Comparison of ENCODE assay signal across 8 cellular contexts in the genomic region with DNA sequence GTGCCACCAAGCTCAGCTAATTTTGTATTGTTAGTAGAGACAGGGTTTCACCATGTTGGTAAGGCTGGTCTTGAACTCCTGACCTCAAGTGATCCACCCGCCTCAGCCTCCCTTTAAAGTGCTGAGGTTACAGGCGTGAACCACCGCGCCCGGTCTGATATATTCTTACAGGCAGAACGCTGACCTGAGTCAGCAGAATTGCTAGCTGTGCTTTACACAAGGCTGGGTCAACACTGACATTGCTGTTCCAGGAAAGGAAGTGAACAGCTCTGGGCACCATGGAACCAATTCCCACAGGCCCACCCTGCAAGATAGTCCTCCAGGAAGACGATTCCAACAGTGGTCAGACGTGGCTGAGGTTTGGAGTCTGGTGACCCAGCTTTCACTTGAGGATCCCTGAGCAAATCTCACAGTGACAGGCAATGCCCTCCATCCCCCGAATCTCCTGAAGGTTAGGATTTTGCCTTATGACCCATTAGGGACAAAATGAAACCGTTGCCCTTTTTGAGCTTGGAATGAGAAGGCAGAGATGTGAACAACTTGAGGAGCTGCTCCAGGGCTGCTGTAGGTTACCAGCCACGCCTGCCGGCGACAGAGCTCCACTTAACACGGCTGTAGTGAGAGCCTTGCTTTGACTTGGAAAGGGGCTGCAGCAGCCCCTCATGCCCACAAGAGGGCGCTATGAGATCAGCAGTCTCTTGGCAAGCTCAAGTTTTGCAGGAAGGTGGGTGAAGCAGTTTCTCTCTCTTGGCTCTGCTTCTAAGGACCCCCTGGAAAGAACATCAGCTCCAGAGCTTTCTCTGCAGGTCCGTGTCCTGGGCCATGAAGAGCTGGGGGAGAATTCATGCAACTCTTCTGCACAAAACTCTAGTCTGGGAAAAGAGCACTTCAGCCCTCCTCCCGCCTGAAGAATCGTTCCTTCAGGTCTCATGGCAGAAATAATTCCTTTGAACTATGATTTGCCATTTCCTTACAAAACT.
DNase-seq lines count a peak whose midpoint lies in the region; ATAC-seq and TF ChIP-seq lines count a peak whose summit lies in the region.

No MANE protein-coding gene starts in this region.

- peaks cover 13% of the 10 kb centered on the region; the same call in 1 of the 2 replicates for H4K20me1 ChIP-seq in PC-9 (ENCODE audit: insufficient read depth)

- H3K4me1 Mint-ChIP-seq in nephron, result peaks cover 5% of the 10 kb centered on the region
- H3K4me1 Mint-ChIP-seq in stimulated activated naive B cell treated with anti-CD40 and anti-IgM and Interleukin-4, amounts not matched to agents 10 μg/mL and 1 μg/mL and 100 μg/mL, for 72 hours, result peaks cover 0 to 6% of the 10 kb centered on the region in 2 donors

- H3K27me3 ChIP-seq in AG04450 (ENCODE audit: control insufficient read depth, insufficient read depth, low read length) (no peaks in the 10 kb centered on the region), PC-9 (ENCODE audit: insufficient read depth, low read depth) (no peaks in the 10 kb centered on the region)

- H3K27ac ChIP-seq in AG04450 (ENCODE audit: low read depth, low read length) (peak overlapping the region; percentile 47), PC-9 (peak overlapping the region; percentile 1; the same call in 1 of the 2 replicates)

- TF ChIP-seq CTCF in AG04450 (IDR thresholded peaks at IDR 0.05; ENCODE audit: low read depth, low read length) (peak; percentile 99), PC-9 (conservative IDR thresholded peaks at IDR 0.05) (peak; percentile 100), fibroblast of mammary gland (conservative IDR thresholded peaks at IDR 0.05; ENCODE audit: control insufficient read depth, insufficient read depth, low read depth, low read length) (peak; percentile 99), nephron (IDR thresholded peaks at IDR 0.05; ENCODE audit: unreplicated experiment in 3 of 3) (peak; percentile 95)

- no peaks in the 10 kb centered on the region for H3K9me3 Mint-ChIP-seq in nephron
- H3K9me3 Mint-ChIP-seq in stimulated activated naive B cell treated with anti-CD40 and anti-IgM and Interleukin-4, amounts not matched to agents 10 μg/mL and 1 μg/mL and 100 μg/mL, for 72 hours, result no peaks in the 10 kb centered on the region

- H3K36me3 Mint-ChIP-seq in nephron (ENCODE audit: low read depth), result peaks cover 73% of the 10 kb centered on the region
- H3K36me3 Mint-ChIP-seq in stimulated activated naive B cell treated with anti-CD40 and anti-IgM and Interleukin-4, amounts not matched to agents 10 μg/mL and 1 μg/mL and 100 μg/mL, for 72 hours, result no peaks in the 10 kb centered on the region

- peak; percentile 64 for DNase-seq in AG04450 (ENCODE audit: low read depth, low spot score)
- DNase-seq in LHCN-M2 (ENCODE audit: low read depth), result peak; percentile 85
- peak; percentile 74 for DNase-seq in PC-9
- DNase-seq in activated T-cell treated with anti-CD3 and anti-CD28 coated beads, Interleukin-2, amount 50 U/mL, for 48 hours, result peak; percentile 76 to 80
- peak; percentile 85 for DNase-seq in fibroblast of mammary gland (ENCODE audit: low read depth)
- DNase-seq in stimulated activated naive B cell treated with anti-CD40 and anti-IgM and Interleukin-4, amounts not matched to agents 10 μg/mL and 1 μg/mL and 100 μg/mL, for 72 hours, result peak; percentile 53

- H3K27ac Mint-ChIP-seq in nephron, result peak overlapping the region; percentile 28 to 47 (median 35)
- no peak overlapping the region for H3K27ac Mint-ChIP-seq in stimulated activated naive B cell treated with anti-CD40 and anti-IgM and Interleukin-4, amounts not matched to agents 10 μg/mL and 1 μg/mL and 100 μg/mL, for 72 hours

- H3K4me1 ChIP-seq in PC-9 (replicated peaks; ENCODE audit: insufficient read depth), result peaks cover 17% of the 10 kb centered on the region

- H3F3A ChIP-seq in PC-9 (ENCODE audit: insufficient read depth, low read depth), result peaks cover 42% of the 10 kb centered on the region

- ATAC-seq in GM18868 (IDR thresholded peaks at IDR 0.05; ENCODE audit: unreplicated experiment), result peak; percentile 65
- ATAC-seq in stimulated activated naive B cell treated with anti-CD40 and anti-IgM and Interleukin-4, amounts not matched to agents 10 μg/mL and 1 μg/mL and 100 μg/mL, for 72 hours (replicated peaks), result peak; percentile 85 to 92

- H3K36me3 ChIP-seq in PC-9 (ENCODE audit: low read depth), result peaks cover 34% of the 10 kb centered on the region

- no peak overlapping the region for H3K4me2 ChIP-seq in PC-9

- BruUV-seq in PC-9 (replicated peaks; lab: Mats Ljungman, UMichigan), result no TSS peak

- H3K9me2 ChIP-seq in PC-9 (ENCODE audit: insufficient read depth), result no peaks in the 10 kb centered on the region

- CTCF ChIA-PET in AG04450 (lab: Charles Lee), result interaction anchor here (0.5 to 4.6 kb wide), 92 partner anchors 8 to 1479 kb away, joined by 3 to 102 read pairs (median 6); a partner anchor contains a TSS
- CTCF ChIA-PET in PC-9 (lab: Charles Lee), result interaction anchor here (0.5 to 2.0 kb wide), 25 partner anchors 10 to 881 kb away, joined by 3 to 25 read pairs (median 6); no protein-coding TSS in a partner anchor

- H3K9me3 ChIP-seq in AG04450 (ENCODE audit: control insufficient read depth, insufficient read depth, low read length), result no peaks in the 10 kb centered on the region
- H3K9me3 ChIP-seq in PC-9 (ENCODE audit: insufficient read depth, low read depth), result no peaks in the 10 kb centered on the region

- H3K4me3 ChIP-seq in AG04450 (ENCODE audit: low read depth, low read length) (no peak overlapping the region), PC-9 (no peak overlapping the region), fibroblast of mammary gland (ENCODE audit: control insufficient read depth, low read depth, low read length) (no peak overlapping the region)

- no peaks in the 10 kb centered on the region for H3K79me2 ChIP-seq in PC-9 (ENCODE audit: low read depth)

- no peak overlapping the region for H3K4me3 Mint-ChIP-seq in nephron
- H3K4me3 Mint-ChIP-seq in stimulated activated naive B cell treated with anti-CD40 and anti-IgM and Interleukin-4, amounts not matched to agents 10 μg/mL and 1 μg/mL and 100 μg/mL, for 72 hours, result no peak overlapping the region

- POLR2A ChIA-PET in AG04450 (lab: Yijun Ruan, JAX), result interaction anchor here (0.5 to 1.6 kb wide), 9 partner anchors 10 to 796 kb away, joined by 3 to 5 read pairs (median 3); a partner anchor contains a TSS
- POLR2A ChIA-PET in PC-9 (lab: Charles Lee; ENCODE audit: unreplicated experiment), result interaction anchor here (0.6 to 1.1 kb wide), 3 partner anchors 283 to 1618 kb away, joined by 3 to 6 read pairs (median 3); no protein-coding TSS in a partner anchor

- H3K27me3 Mint-ChIP-seq in nephron (ENCODE audit: low read depth), result no peaks in the 10 kb centered on the region
- peaks cover 4 to 6% of the 10 kb centered on the region in 2 donors for H3K27me3 Mint-ChIP-seq in stimulated activated naive B cell treated with anti-CD40 and anti-IgM and Interleukin-4, amounts not matched to agents 10 μg/mL and 1 μg/mL and 100 μg/mL, for 72 hours

- no peak overlapping the region for H2AFZ ChIP-seq in PC-9

- intact Hi-C loops in PC-9 (cut with micrococcal nuclease; ENCODE audit: unreplicated experiment), result loop anchor here (1.0 to 5.0 kb wide), 6 partner anchors 262 to 882 kb away; a partner anchor contains a TSS
